8 cellular contexts compared by ENCODE assay signal in the genomic region with DNA sequence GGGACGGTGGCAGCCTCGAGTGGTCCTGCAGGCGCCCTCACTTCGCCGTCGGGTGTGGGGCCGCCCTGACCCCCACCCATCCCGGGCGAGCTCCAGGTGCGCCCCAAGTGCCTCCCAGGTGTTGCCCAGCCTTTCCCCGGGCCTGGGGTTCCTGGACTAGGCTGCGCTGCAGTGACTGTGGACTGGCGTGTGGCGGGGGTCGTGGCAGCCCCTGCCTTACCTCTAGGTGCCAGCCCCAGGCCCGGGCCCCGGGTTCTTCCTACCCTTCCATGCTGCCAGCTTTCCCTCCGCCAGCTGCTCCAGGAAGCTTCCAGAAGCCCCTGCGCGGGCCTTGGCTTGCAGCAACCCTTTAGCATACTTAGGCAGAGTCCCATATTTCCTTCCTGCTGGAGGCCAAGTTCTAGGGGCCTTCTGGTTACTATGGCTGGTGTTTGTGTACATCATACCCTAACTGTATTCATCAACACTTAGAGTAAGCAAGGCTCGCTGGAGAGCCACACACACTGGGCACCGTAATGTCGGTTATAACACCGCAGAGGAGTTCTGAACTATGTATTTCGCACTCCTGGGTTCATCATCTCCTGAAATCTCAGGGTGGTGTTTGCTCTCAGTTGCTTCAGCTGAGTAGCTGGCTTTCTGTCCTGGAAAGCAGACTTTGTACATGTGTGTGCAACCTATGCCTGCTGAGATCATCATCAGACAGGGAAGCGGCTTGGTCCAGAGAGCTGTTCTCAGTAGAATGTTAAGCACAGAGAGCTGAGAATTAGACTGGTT. TPM values are rescaled to one million over a fixed set of nuclear protein-coding genes. Genes with fewer than 3 reads are reported as not detected.
A peak's percentile ranks its signal among the peaks of the same experiment; 100 is the strongest.
DNase-seq lines count a peak whose midpoint lies in the region; ATAC-seq and TF ChIP-seq lines count a peak whose summit lies in the region.

No MANE protein-coding gene starts in this region.

- peak overlapping the region; percentile 72 for H3K27ac Mint-ChIP-seq in T-helper 2 cell treated with Interferon-gamma antibody and Interleukin-4, amounts not matched to agents 5 μg/mL and 100 μg/mL, for 36 hours

- H3K9me3 Mint-ChIP-seq in T-helper 2 cell treated with Interferon-gamma antibody and Interleukin-4, amounts not matched to agents 5 μg/mL and 100 μg/mL, for 36 hours: no peaks in the 10 kb centered on the region

- peak; percentile 0 for ATAC-seq in HG02763 (IDR thresholded peaks at IDR 0.05; ENCODE audit: unreplicated experiment)
- peak; percentile 7 for ATAC-seq in omental fat pad (ENCODE audit: low FRiP score)

- H3K4me3 Mint-ChIP-seq in T-helper 2 cell treated with Interferon-gamma antibody and Interleukin-4, amounts not matched to agents 5 μg/mL and 100 μg/mL, for 36 hours: peak overlapping the region; percentile 83

- TF ChIP-seq CTCF in GM12865 (IDR thresholded peaks at IDR 0.05; ENCODE audit: insufficient read depth, low read depth, low read length, missing control alignments) (no peak), fibroblast of mammary gland (conservative IDR thresholded peaks at IDR 0.05; ENCODE audit: control insufficient read depth, insufficient read depth, low read depth, low read length) (no peak), omental fat pad (IDR thresholded peaks at IDR 0.05) (no peak)

- H3K36me3 Mint-ChIP-seq in T-helper 2 cell treated with Interferon-gamma antibody and Interleukin-4, amounts not matched to agents 5 μg/mL and 100 μg/mL, for 36 hours (ENCODE audit: low read depth): peaks cover 2% of the 10 kb centered on the region

- peaks cover 11% of the 10 kb centered on the region for H3K4me1 Mint-ChIP-seq in T-helper 2 cell treated with Interferon-gamma antibody and Interleukin-4, amounts not matched to agents 5 μg/mL and 100 μg/mL, for 36 hours (ENCODE audit: low read depth)

- DNase-seq in GM12865 (ENCODE audit: low read depth) (peak; percentile 28), fibroblast of mammary gland (ENCODE audit: low read depth) (peak; percentile 11), omental fat pad (ENCODE audit: low spot score) (no peak), COLO668 (lab: John Stamatoyannopoulos, UW; ENCODE audit: unreplicated experiment) (no peak), COR-L47 (lab: John Stamatoyannopoulos, UW) (no peak)
- no peak for DNase-seq in T-helper 2 cell treated with Interferon-gamma antibody and Interleukin-4, amounts not matched to agents 5 μg/mL and 100 μg/mL, for 36 hours (ENCODE audit: low spot score)
- DNase-seq in activated effector memory CD4-positive, alpha-beta T cell treated with anti-CD3 and anti-CD28 coated beads, Interleukin-2, amount 50 U/mL, for 16 hours: no peak

- peaks cover 3% of the 10 kb centered on the region for H3K27me3 Mint-ChIP-seq in T-helper 2 cell treated with Interferon-gamma antibody and Interleukin-4, amounts not matched to agents 5 μg/mL and 100 μg/mL, for 36 hours (ENCODE audit: low read depth)

- H3K4me3 ChIP-seq in GM12865 (ENCODE audit: low read depth, low read length): peak overlapping the region; percentile 74
- peak overlapping the region; percentile 73 for H3K4me3 ChIP-seq in fibroblast of mammary gland (ENCODE audit: control insufficient read depth, low read depth, low read length)

RNA-seq across cellular contexts. Expression of a gene that starts 0.5 kb away (rescaled TPM):
- 10 to 100 TPM; 27.3 to 56.6 (median 35.4) TPM for total RNA-seq in omental fat pad

Comparison
In these comparisons a context has a peak if more than half of its experiments do, and no peak if none do; other contexts are left out.
1. DNase-seq: peak in GM12865 (single experiment) and fibroblast of mammary gland (single experiment); none in T-helper 2 cell treated with Interferon-gamma antibody and Interleukin-4, amounts not matched to agents 5 μg/mL and 100 μg/mL, for 36 hours (single experiment), omental fat pad (single experiment), COLO668 (single experiment), COR-L47 (single experiment) and activated effector memory CD4-positive, alpha-beta T cell treated with anti-CD3 and anti-CD28 coated beads, Interleukin-2, amount 50 U/mL, for 16 hours (single experiment).